ENCODE assay signal across 29 cellular contexts in genomic region chr4:770022-770421, GRCh38. TPM values are rescaled to one million over a fixed set of nuclear protein-coding genes. Genes with fewer than 3 reads are reported as not detected.
DNase-seq lines count a peak whose midpoint lies in the region; ATAC-seq, FAIRE-seq and TF ChIP-seq lines count a peak whose summit lies in the region.
"Had no signal": no experiment of that assay in that cellular context is flagged by ENCODE, and none has a peak within 500 bp of the region (broad histone marks: within the 10 kb centered on the region; RNA-seq: fewer than 3 reads in every experiment).

No MANE protein-coding gene starts in this region.

- no peak overlapping the region for H2BK12ac ChIP-seq in H1 (ENCODE audit: low read depth, low read length)
- H2BK12ac ChIP-seq in neuronal stem cell (ENCODE audit: low read length), result no peak overlapping the region

- H3K27ac Mint-ChIP-seq in effector memory CD8-positive, alpha-beta T cell, result no peak overlapping the region
- H3K27ac Mint-ChIP-seq: stimulated activated naive B cell treated with anti-CD40 and anti-IgM and Interleukin-4, amounts not matched to agents 10 μg/mL and 1 μg/mL and 100 μg/mL, for 72 hours had no signal

- no peak overlapping the region for H3K18ac ChIP-seq in H1 (ENCODE audit: extremely low read depth, low read length)
- no peak overlapping the region for H3K18ac ChIP-seq in neuronal stem cell (ENCODE audit: low read length)

- POLR2A ChIA-PET in H1 (lab: Charles Lee; ENCODE audit: partially characterized antibody) (interaction anchor here (0.9 to 1.8 kb wide), 3 partner anchors 9 to 15 kb away, joined by 3 to 8 read pairs (median 4); no protein-coding TSS in a partner anchor), A673 (lab: Charles Lee; ENCODE audit: low non-redundant PET) (no interaction called here)

- H2BK20ac ChIP-seq in H1 (ENCODE audit: low read length), result no peak overlapping the region

- no peak overlapping the region for H3K4me3 ChIP-seq in H1 (ENCODE audit: extremely low read depth in 1 of 4, insufficient read depth in 2 of 4, low read depth in 3 of 4, low read length in 4 of 4)
- H3K4me3 ChIP-seq in neuronal stem cell (ENCODE audit: low read length in 2 of 2), result no peak overlapping the region
- no peak overlapping the region for H3K4me3 ChIP-seq in A673 (ENCODE audit: low read depth, low read length, poor library complexity, severe bottlenecking)
- H3K4me3 ChIP-seq: body of pancreas, dorsolateral prefrontal cortex, psoas muscle had no signal

- H3K9ac ChIP-seq in H1 (replicated peaks in 1 of 4; ENCODE audit: extremely low read depth in 1 of 4, low read depth in 3 of 4, low read length in 3 of 4) (no peak overlapping the region), neuronal stem cell (ENCODE audit: low read depth, low read length, poor library complexity) (no peak overlapping the region)
- H3K9ac ChIP-seq: KMS-11 had no signal

- no peak overlapping the region for H3K4me3 Mint-ChIP-seq in effector memory CD8-positive, alpha-beta T cell
- H3K4me3 Mint-ChIP-seq: stimulated activated naive B cell treated with anti-CD40 and anti-IgM and Interleukin-4, amounts not matched to agents 10 μg/mL and 1 μg/mL and 100 μg/mL, for 72 hours had no signal

- H3K79me2 ChIP-seq in H1 (ENCODE audit: control insufficient read depth in 1 of 2, insufficient read depth in 2 of 2, low read length in 2 of 2), result peaks cover 0 to 43% of the 10 kb centered on the region in 2 experiments; a peak in 3 of 4 replicates

- peak; percentile 33; the same call in 1 of the 2 replicates for TF ChIP-seq POLR2A in GM12891 (IDR thresholded peaks at IDR 0.05; ENCODE audit: low read depth, low read length)
- 0 out of 3 replicates have a peak, but pooled peaks of 1 of the 2 experiments have one; percentile 28 for TF ChIP-seq POLR2A in H1 (IDR thresholded peaks at IDR 0.05; ENCODE audit: control extremely low read depth in 1 of 2, low read depth in 2 of 2, low read length in 2 of 2)

- H3K27ac ChIP-seq in H1 (ENCODE audit: low read depth, low read length), result no peak overlapping the region
- H3K27ac ChIP-seq in neuronal stem cell (replicated peaks; ENCODE audit: low read length), result no peak overlapping the region
- H3K27ac ChIP-seq in A673 (ENCODE audit: low read depth, low read length, poor library complexity, severe bottlenecking), result no peak overlapping the region
- H3K27ac ChIP-seq: body of pancreas, KMS-11, psoas muscle had no signal

- H2BK5ac ChIP-seq in H1 (ENCODE audit: low read depth, low read length), result no peak overlapping the region
- H2BK5ac ChIP-seq in neuronal stem cell (ENCODE audit: low read length), result no peak overlapping the region

- 89% methylated on average over 5 of the region's 5 CpGs; no CpG with 5 or more reads in 1 of the 2 experiments for WGBS in H1 (ENCODE audit: extremely low coverage in 1 of 2, insufficient coverage in 1 of 2, insufficient read length in 1 of 2, insufficient replicate concordance in 2 of 2, low coverage in 1 of 2, low lambda C conversion rate in 2 of 2, missing lambda C conversion rate in 1 of 2), 2 experiments
- no CpG with 5 or more reads among the region's 5 CpGs for WGBS in neuronal stem cell (ENCODE audit: extremely low coverage in 2 of 2, insufficient read length in 2 of 2, insufficient replicate concordance in 1 of 2), 2 donors

- TF ChIP-seq EP300 in H1 (IDR thresholded peaks at IDR 0.05; ENCODE audit: borderline replicate concordance in 1 of 2, low read depth in 2 of 2, low read length in 2 of 2), result no peak

- H2BK120ac ChIP-seq in H1 (replicated peaks; ENCODE audit: low read depth, low read length) (no peak overlapping the region), neuronal stem cell (ENCODE audit: low read depth, low read length) (no peak overlapping the region)

- FAIRE-seq in GM12891 (lab: Jason Lieb, UNC), result no peak
- FAIRE-seq in H1 (lab: Jason Lieb, UNC), result no peak
- FAIRE-seq: endothelial cell of umbilical vein, TTC549 had no signal

- H4K91ac ChIP-seq in H1 (replicated peaks; ENCODE audit: insufficient read length, low read length) (no peak overlapping the region), neuronal stem cell (ENCODE audit: low read depth, low read length, poor library complexity) (no peak overlapping the region)

- H3K14ac ChIP-seq in H1 (ENCODE audit: insufficient read length), result no peak overlapping the region
- peak overlapping the region; percentile 47 for H3K14ac ChIP-seq in neuronal stem cell (ENCODE audit: low read length)

- H3K23ac ChIP-seq in H1 (ENCODE audit: insufficient read length) (no peak overlapping the region), neuronal stem cell (ENCODE audit: low read depth, low read length, poor library complexity) (no peak overlapping the region)

- no peaks in the 10 kb centered on the region for H3K27me3 Mint-ChIP-seq in effector memory CD8-positive, alpha-beta T cell
- H3K27me3 Mint-ChIP-seq: CD4-positive, CD25-positive, alpha-beta regulatory T cell; stimulated activated naive B cell treated with anti-CD40 and anti-IgM and Interleukin-4, amounts not matched to agents 10 μg/mL and 1 μg/mL and 100 μg/mL, for 72 hours had no signal

- H3K56ac ChIP-seq in H1 (replicated peaks; ENCODE audit: insufficient read length, low read depth, low read length), result no peak overlapping the region

- H2AK5ac ChIP-seq in H1 (ENCODE audit: low read depth, low read length) (no peak overlapping the region), neuronal stem cell (ENCODE audit: low read depth, low read length) (no peak overlapping the region)

- no peak overlapping the region for H4K5ac ChIP-seq in H1 (ENCODE audit: insufficient read length, low read depth, low read length)

- H3K36me3 ChIP-seq in H1 (ENCODE audit: control insufficient read depth in 2 of 4, insufficient read depth in 4 of 4, low read length in 3 of 4) (peaks cover 0 to 31% (median 16%) of the 10 kb centered on the region in 4 experiments; a peak in 6 of 8 replicates), neuronal stem cell (replicated peaks in 1 of 2; ENCODE audit: control insufficient read depth in 2 of 2, insufficient read depth in 2 of 2, low read length in 2 of 2) (peaks cover 45 to 96% of the 10 kb centered on the region in 2 donors), A673 (ENCODE audit: insufficient read depth, low read length, poor library complexity, severe bottlenecking) (peaks cover 63% of the 10 kb centered on the region)

- no peak for DNase-seq in GM12891 (ENCODE audit: insufficient read length, low spot score)
- DNase-seq in HCEC 1CT, result peak; percentile 10
- no peak for DNase-seq in H1 (ENCODE audit: low read depth in 1 of 2, low spot score in 2 of 2)
- no peak for DNase-seq in neuronal stem cell (ENCODE audit: low spot score)
- DNase-seq in A673 (ENCODE audit: low spot score), result no peak
- DNase-seq in islet precursor cell, result no peak
- no peak for DNase-seq in effector memory CD8-positive, alpha-beta T cell
- DNase-seq: activated CD8-positive, alpha-beta memory T cell treated with anti-CD3 and anti-CD28 coated beads for 24 hours; activated gamma-delta T cell; body of pancreas; CD4-positive, CD25-positive, alpha-beta regulatory T cell; cerebellar nuclear complex; DND-41; dorsolateral prefrontal cortex; MM.1S; NCI-H1417; NCI-H2029 treated with DMSO at 0.1 percent for 48 hours; NCI-H2227 treated with DMSO at 0.1 percent for 48 hours; NCI-H69; RPMI8226; stimulated activated CD4-positive, alpha-beta T cell treated with anti-CD3 and anti-CD28 coated beads, Interleukin-15, amount 100 ng/mL, for 24 hours; stimulated activated naive B cell treated with anti-CD40 and anti-IgM and Interleukin-4, amounts not matched to agents 10 μg/mL and 1 μg/mL and 100 μg/mL, for 72 hours had no signal

- BruUV-seq in A673 (replicated peaks; lab: Mats Ljungman, UMichigan), result no TSS peak

- no peak for ATAC-seq in effector memory CD8-positive, alpha-beta T cell (replicated peaks)
- ATAC-seq: activated CD4-positive, CD25-positive, alpha-beta regulatory T cell treated with anti-CD3 and anti-CD28 coated beads, Interleukin-2, amount 50 U/mL, for 24 hours; body of pancreas; psoas muscle; stimulated activated naive B cell treated with anti-CD40 and anti-IgM and Interleukin-4, amounts not matched to agents 10 μg/mL and 1 μg/mL and 100 μg/mL, for 72 hours had no signal

- H4K8ac ChIP-seq in H1 (ENCODE audit: extremely low read depth, insufficient read depth, low read length), result no peak overlapping the region
- H4K8ac ChIP-seq in neuronal stem cell (ENCODE audit: low read depth, low read length), result no peak overlapping the region

- H2AFZ ChIP-seq in H1 (ENCODE audit: low read length) (no peak overlapping the region), neuronal stem cell (ENCODE audit: low read length) (no peak overlapping the region)

- peaks cover 25 to 33% of the 10 kb centered on the region in 2 donors for H3K4me1 Mint-ChIP-seq in effector memory CD8-positive, alpha-beta T cell (ENCODE audit: low read depth in 2 of 2)

- H3K4me1 ChIP-seq in H1 (replicated peaks in 1 of 4; ENCODE audit: control insufficient read depth in 3 of 4, insufficient read depth in 4 of 4, low read length in 3 of 4) (peaks cover 0 to 3% (median 0%) of the 10 kb centered on the region in 4 experiments; a peak in 2 of 7 replicates), neuronal stem cell (ENCODE audit: control insufficient read depth in 2 of 2, insufficient read depth in 1 of 2, low read depth in 1 of 2, low read length in 2 of 2) (peaks cover 0 to 2% of the 10 kb centered on the region in 2 donors), A673 (ENCODE audit: insufficient read depth, low read length, poor library complexity, severe bottlenecking) (peaks cover 5% of the 10 kb centered on the region)

- H3K23me2 ChIP-seq in H1 (ENCODE audit: low read depth, low read length), result no peaks in the 10 kb centered on the region

- CTCF ChIA-PET in H1 (lab: Charles Lee; ENCODE audit: partially characterized antibody), result interaction anchor here (0.7 to 2.7 kb wide), 4 partner anchors 15 to 86 kb away, joined by 3 to 6 read pairs (median 5); no protein-coding TSS in a partner anchor
- CTCF ChIA-PET in A673 (lab: Charles Lee), result interaction anchor here (0.6 kb wide), 1 partner anchor 86 kb away, joined by 3 read pairs; no protein-coding TSS in a partner anchor

- H3K9me3 Mint-ChIP-seq in effector memory CD8-positive, alpha-beta T cell, result no peaks in the 10 kb centered on the region
- H3K9me3 Mint-ChIP-seq: CD4-positive, CD25-positive, alpha-beta regulatory T cell; stimulated activated naive B cell treated with anti-CD40 and anti-IgM and Interleukin-4, amounts not matched to agents 10 μg/mL and 1 μg/mL and 100 μg/mL, for 72 hours had no signal

- H3K79me1 ChIP-seq in H1 (ENCODE audit: low read depth, low read length), result peaks cover 8% of the 10 kb centered on the region
- peaks cover 14% of the 10 kb centered on the region for H3K79me1 ChIP-seq in neuronal stem cell (ENCODE audit: low read depth, low read length)

- H3K4ac ChIP-seq in H1 (replicated peaks; ENCODE audit: insufficient read length, low read depth, low read length) (no peak overlapping the region), neuronal stem cell (ENCODE audit: low read length) (no peak overlapping the region)

- TF ChIP-seq RAD21 in H1 (IDR thresholded peaks at IDR 0.05 in 1 of 2, conservative IDR thresholded peaks at IDR 0.05 in 1 of 2; ENCODE audit: low read depth in 2 of 2, low read length in 2 of 2), result no peak

- H3K27me3 ChIP-seq in H1 (replicated peaks in 1 of 4; ENCODE audit: control insufficient read depth in 3 of 4, extremely low read depth in 1 of 4, insufficient read depth in 3 of 4, low read length in 3 of 4) (no peaks in the 10 kb centered on the region), neuronal stem cell (ENCODE audit: control insufficient read depth in 3 of 3, insufficient read depth in 3 of 3, low read depth in 1 of 3, low read length in 3 of 3) (no peaks in the 10 kb centered on the region), A673 (replicated peaks; ENCODE audit: insufficient read depth, low read depth, low read length, poor library complexity) (no peaks in the 10 kb centered on the region)
- H3K27me3 ChIP-seq: body of pancreas, dorsolateral prefrontal cortex had no signal

- H3K36me3 Mint-ChIP-seq in effector memory CD8-positive, alpha-beta T cell (ENCODE audit: insufficient read depth), result peaks cover 68% of the 10 kb centered on the region

- H2BK15ac ChIP-seq in H1 (ENCODE audit: low read length) (no peak overlapping the region), neuronal stem cell (ENCODE audit: low read length) (no peak overlapping the region)

- peaks cover 18 to 33% of the 10 kb centered on the region in 2 experiments for H4K20me1 ChIP-seq in H1 (replicated peaks in 1 of 2; ENCODE audit: control insufficient read depth in 1 of 2, insufficient read depth in 2 of 2, low read length in 2 of 2)

- H3K4me2 ChIP-seq in H1 (ENCODE audit: insufficient read depth in 1 of 2, low read depth in 2 of 2, low read length in 2 of 2), result no peak overlapping the region
- H3K4me2 ChIP-seq in neuronal stem cell (ENCODE audit: insufficient read depth, low read length, poor library complexity, severe bottlenecking), result no peak overlapping the region
- H3K4me2 ChIP-seq: KMS-11 had no signal

- intact Hi-C loops in A673 (cut with micrococcal nuclease; ENCODE audit: unreplicated experiment), result no loop called here

- TF ChIP-seq CTCF in H1 (IDR thresholded peaks at IDR 0.05; ENCODE audit: control extremely low read depth in 1 of 3, insufficient read depth in 1 of 3, low read depth in 1 of 3, low read length in 3 of 3) (no peak), A673 (conservative IDR thresholded peaks at IDR 0.05; ENCODE audit: low read depth, low read length) (no peak)

- H3K9me3 ChIP-seq in H1 (ENCODE audit: insufficient read depth in 2 of 2, low read depth in 1 of 2, low read length in 1 of 2), result no peaks in the 10 kb centered on the region; a peak in 1 of 4 replicates
- H3K9me3 ChIP-seq in neuronal stem cell (replicated peaks in 1 of 2; ENCODE audit: control insufficient read depth in 2 of 2, insufficient read depth in 1 of 2, low read depth in 1 of 2, low read length in 2 of 2), result peaks cover 4 to 20% of the 10 kb centered on the region in 2 donors
- H3K9me3 ChIP-seq in A673 (ENCODE audit: low read depth, low read length, poor library complexity, severe bottlenecking), result no peaks in the 10 kb centered on the region
- H3K9me3 ChIP-seq: psoas muscle had no signal

RNA-seq across cellular contexts. Expression of gene CPLX1, which starts 55.9 kb away (rescaled TPM):
- 0.73 TPM for polyA plus RNA-seq in GM12891 (2012; ENCODE audit: low read depth, missing spikeins)
- 0.56 and 0.67 TPM in 2 replicates for total RNA-seq in H1 (2021; fragmentation: NEBNext Ultra II Directional; extraction: Animal tissue kit (Norgen Biotek cat#: 25700))
- 0.32 and 1.3 TPM in 2 replicates for polyA plus RNA-seq in H1 (2011; rRNA removed)
- 0.35 TPM for polyA plus RNA-seq in H1 (2011; cell fraction: cytosol; rRNA removed)
- polyA plus RNA-seq in H1 (2011; cell fraction: nucleus; rRNA removed), result 3.7 TPM
- polyA plus RNA-seq in H1 (2012, experiment 1 of 2), result 0.76 to 1.5 TPM (median 1.1 TPM) in 4 replicates
- polyA plus RNA-seq in H1 (2012, experiment 2 of 2), result 0.46 TPM
- polyA plus RNA-seq in H1 (2013, experiment 1 of 2), result 0.63 TPM
- polyA plus RNA-seq in H1 (2013, experiment 2 of 2), result 0.74 TPM
- polyA minus RNA-seq in H1 (2011; rRNA and poly(A)+ RNA removed), result 0.07 TPM in 1 of 2 replicates, not detected in the other
- polyA minus RNA-seq in H1 (2011; cell fraction: cytosol; rRNA and poly(A)+ RNA removed), result not detected
- not detected for polyA minus RNA-seq in H1 (2011; cell fraction: nucleus; rRNA and poly(A)+ RNA removed)
- polyA plus RNA-seq in neuronal stem cell (2013, experiment 1 of 2), result 0.13 TPM
- 0.12 TPM for polyA plus RNA-seq in neuronal stem cell (2013, experiment 2 of 2)
- total RNA-seq in A673 (2021), result 4.6 and 6.6 TPM in 2 replicates
- total RNA-seq: glomerular endothelial cell, lung microvascular endothelial cell had no signal
